1 cellular context compared by ENCODE assay signal in genomic region chr3:157107644-157108133, GRCh38.
TF ChIP-seq lines count a peak whose summit lies in the region.

No MANE protein-coding gene starts in this region.

TF ChIP-seq in K562, 482 proteins besides CTCF, POLR2A, EP300 and RAD21 (continued from another document and continues in another):
- TF ChIP-seq VEZF1 (CRISPR knock-in tag; IDR thresholded peaks at IDR 0.05) (no peak; the same call in 1 of the 2 replicates), KLF10 (CRISPR knock-in tag; IDR thresholded peaks at IDR 0.05) (no peak), HINFP (tag; conservative IDR thresholded peaks at IDR 0.05; ENCODE audit: low read depth) (peak; percentile 55; the same call in 1 of the 2 replicates), SIX5 (IDR thresholded peaks at IDR 0.05; ENCODE audit: borderline replicate concordance in 1 of 2, insufficient read depth in 1 of 2, low read depth in 1 of 2, low read length in 2 of 2) (no peak), POLR2G (IDR thresholded peaks at IDR 0.05; ENCODE audit: low read depth, low read length) (no peak), MAFF (IDR thresholded peaks at IDR 0.05; ENCODE audit: low read length) (no peak), MAZ (CRISPR knock-in tag; conservative IDR thresholded peaks at IDR 0.05 in 1 of 2, IDR thresholded peaks at IDR 0.05 in 1 of 2) (peak; percentile 46 to 84; a peak in 2 of 4 replicates), NR0B1 (IDR thresholded peaks at IDR 0.05; ENCODE audit: partially characterized antibody) (no peak), ZNF318 (IDR thresholded peaks at IDR 0.05; ENCODE audit: borderline replicate concordance in 1 of 2, low read depth in 1 of 2) (no peak), DDX20 (tag; IDR thresholded peaks at IDR 0.05; ENCODE audit: low read depth) (0 out of 2 replicates have a peak, but pooled peaks have one; percentile 37), ZBTB5 (IDR thresholded peaks at IDR 0.05) (no peak), ZBTB17 (CRISPR knock-in tag; IDR thresholded peaks at IDR 0.05) (no peak), ATF2 (CRISPR knock-in tag; IDR thresholded peaks at IDR 0.05) (no peak), CHD2 (IDR thresholded peaks at IDR 0.05; ENCODE audit: low read depth, low read length) (no peak), XRCC3 (IDR thresholded peaks at IDR 0.05) (no peak), THRB (CRISPR knock-in tag; conservative IDR thresholded peaks at IDR 0.05) (no peak), ZNF512 (tag; IDR thresholded peaks at IDR 0.05) (no peak), SETDB1 (IDR thresholded peaks at IDR 0.05; ENCODE audit: low read length) (no peak), MYC (IDR thresholded peaks at IDR 0.05; ENCODE audit: low read depth, low read length) (peak; percentile 91), MYC (CRISPR knock-in tag; IDR thresholded peaks at IDR 0.05; ENCODE audit: borderline replicate concordance, low read depth) (no peak), POLR2AphosphoS2 (IDR thresholded peaks at IDR 0.05; ENCODE audit: low read length) (no peak), ZNF253 (CRISPR knock-in tag; conservative IDR thresholded peaks at IDR 0.05) (no peak), MEF2A (IDR thresholded peaks at IDR 0.05; ENCODE audit: control insufficient read depth, low read depth, low read length) (no peak), ZNF316 (IDR thresholded peaks at IDR 0.05) (no peak), GMEB1 (CRISPR knock-in tag; IDR thresholded peaks at IDR 0.05) (no peak), CCAR2 (IDR thresholded peaks at IDR 0.05; ENCODE audit: low read depth, low read length) (no peak), MTA3 (IDR thresholded peaks at IDR 0.05; ENCODE audit: borderline replicate concordance) (peak; percentile 81; the same call in 1 of the 2 replicates), ZNF197 (CRISPR knock-in tag; IDR thresholded peaks at IDR 0.05; ENCODE audit: low read depth) (no peak), ZNF431 (CRISPR knock-in tag; IDR thresholded peaks at IDR 0.05) (no peak), DMBX1 (CRISPR knock-in tag; IDR thresholded peaks at IDR 0.05; ENCODE audit: borderline replicate concordance) (peak; percentile 89; the same call in 1 of the 2 replicates), E2F3 (CRISPR knock-in tag; IDR thresholded peaks at IDR 0.05) (no peak), ELK1 (CRISPR knock-in tag; IDR thresholded peaks at IDR 0.05) (no peak), NCOA6 (IDR thresholded peaks at IDR 0.05) (no peak), KDM4B (IDR thresholded peaks at IDR 0.05; ENCODE audit: borderline replicate concordance in 2 of 2, low read depth in 1 of 2) (no peak), SIRT6 (IDR thresholded peaks at IDR 0.05; ENCODE audit: low read depth, low read length) (no peak)
